Comparison of ENCODE assay signal across 14 cellular contexts in genomic region chr20:44031001-44031574, GRCh38.
"Had no signal": no experiment of that assay in that cellular context is flagged by ENCODE, and none has a peak within 500 bp of the region (broad histone marks: within the 10 kb centered on the region; RNA-seq: fewer than 3 reads in every experiment).

No MANE protein-coding gene starts in this region.

- ATAC-seq: activated T-cell treated with anti-CD3 and anti-CD28 coated beads, Interleukin-2, amount 50 U/mL, for 72 hours; mucosa of descending colon; naive thymus-derived CD8-positive, alpha-beta T cell; right lobe of liver; stimulated activated naive CD8-positive, alpha-beta T cell treated with anti-CD3 and anti-CD28 coated beads, Interleukin-15, amount 100 ng/mL, for 72 hours; T-cell; upper lobe of right lung had no signal

- H3K27ac ChIP-seq: right lobe of liver, upper lobe of right lung had no signal

- H3K4me3 ChIP-seq: mucosa of descending colon, right lobe of liver, smooth muscle cell, upper lobe of right lung had no signal

- H3K36me3 ChIP-seq: right lobe of liver, upper lobe of right lung had no signal

- H3K9me3 ChIP-seq: mucosa of descending colon, right lobe of liver, SK-N-SH, upper lobe of right lung had no signal

- DNase-seq: activated CD4-positive, CD25-positive, alpha-beta regulatory T cell treated with anti-CD3 and anti-CD28 coated beads, Interleukin-2, amount 50 U/mL, for 72 hours; activated T-cell treated with anti-CD3 and anti-CD28 coated beads, Interleukin-2, amount 50 U/mL, for 72 hours; aorta; immature natural killer cell; mucosa of descending colon; occipital lobe; SK-N-SH; stimulated activated naive CD8-positive, alpha-beta T cell treated with anti-CD3 and anti-CD28 coated beads, Interleukin-15, amount 100 ng/mL, for 72 hours; T-helper 9 cell; upper lobe of right lung had no signal

- H3K27me3 ChIP-seq: right lobe of liver, upper lobe of right lung had no signal

- H3K4me1 ChIP-seq: right lobe of liver, upper lobe of right lung had no signal
